Comparison of ENCODE assay signal across 13 cellular contexts in genomic region chr10:97711640-97712267, GRCh38. TPM values are rescaled to one million over a fixed set of nuclear protein-coding genes. Genes with fewer than 3 reads are reported as not detected.
DNase-seq lines count a peak whose midpoint lies in the region; ATAC-seq and TF ChIP-seq lines count a peak whose summit lies in the region.
"Had no signal": no experiment of that assay in that cellular context is flagged by ENCODE, and none has a peak within 500 bp of the region (broad histone marks: within the 10 kb centered on the region; RNA-seq: fewer than 3 reads in every experiment).

No MANE protein-coding gene starts in this region.

- TF ChIP-seq CTCF in endothelial cell (IDR thresholded peaks at IDR 0.05; ENCODE audit: unreplicated experiment) (no peak), osteocyte (IDR thresholded peaks at IDR 0.05) (no peak)

- H3K9me3 Mint-ChIP-seq in T-helper 1 cell treated with Interleukin-12 subunit alpha and Interleukin-12 subunit beta and Interleukin-4 antibody, amounts not matched to agents 30 μg/mL and 1 μg/mL, for 36 hours: no peaks in the 10 kb centered on the region
- no peaks in the 10 kb centered on the region for H3K9me3 Mint-ChIP-seq in IgD-negative memory B cell
- H3K9me3 Mint-ChIP-seq in endothelial cell (ENCODE audit: unreplicated experiment): no peaks in the 10 kb centered on the region
- no peaks in the 10 kb centered on the region for H3K9me3 Mint-ChIP-seq in osteocyte (ENCODE audit: unreplicated experiment)

- H3K4me3 Mint-ChIP-seq in T-helper 1 cell treated with Interleukin-12 subunit alpha and Interleukin-12 subunit beta and Interleukin-4 antibody, amounts not matched to agents 30 μg/mL and 1 μg/mL, for 36 hours: peak overlapping the region; percentile 37
- H3K4me3 Mint-ChIP-seq in IgD-negative memory B cell (peak overlapping the region; percentile 0 to 76 (median 66)), endothelial cell (ENCODE audit: unreplicated experiment) (peak overlapping the region; percentile 48), osteocyte (ENCODE audit: unreplicated experiment) (peak overlapping the region; percentile 27)

- peaks cover 54% of the 10 kb centered on the region for H3K27me3 Mint-ChIP-seq in T-helper 1 cell treated with Interleukin-12 subunit alpha and Interleukin-12 subunit beta and Interleukin-4 antibody, amounts not matched to agents 30 μg/mL and 1 μg/mL, for 36 hours (ENCODE audit: low read depth)
- peaks cover 20% of the 10 kb centered on the region for H3K27me3 Mint-ChIP-seq in IgD-negative memory B cell
- H3K27me3 Mint-ChIP-seq in endothelial cell (ENCODE audit: unreplicated experiment): peaks cover 13% of the 10 kb centered on the region
- no peaks in the 10 kb centered on the region for H3K27me3 Mint-ChIP-seq in osteocyte (ENCODE audit: unreplicated experiment)

- H3K36me3 Mint-ChIP-seq in T-helper 1 cell treated with Interleukin-12 subunit alpha and Interleukin-12 subunit beta and Interleukin-4 antibody, amounts not matched to agents 30 μg/mL and 1 μg/mL, for 36 hours (ENCODE audit: low read depth): no peaks in the 10 kb centered on the region
- no peaks in the 10 kb centered on the region for H3K36me3 Mint-ChIP-seq in IgD-negative memory B cell
- peaks cover 7% of the 10 kb centered on the region for H3K36me3 Mint-ChIP-seq in endothelial cell (ENCODE audit: low read depth, unreplicated experiment)
- no peaks in the 10 kb centered on the region for H3K36me3 Mint-ChIP-seq in osteocyte (ENCODE audit: unreplicated experiment)

- DNase-seq in T-helper 1 cell (no peak), endothelial cell (ENCODE audit: low spot score) (no peak), osteocyte (ENCODE audit: extremely low spot score, unreplicated experiment) (no peak), NCI-H146 treated with DMSO at 0.1 percent for 48 hours (lab: John Stamatoyannopoulos, UW; ENCODE audit: unreplicated experiment) (no peak), SHP77 (lab: John Stamatoyannopoulos, UW) (no peak)
- DNase-seq: activated CD4-positive, alpha-beta T cell treated with anti-CD3 and anti-CD28 coated beads for 4 hours; activated naive CD4-positive, alpha-beta T cell; cortex of kidney; NCI-H1048; NCI-H226 had no signal

- H3K27ac Mint-ChIP-seq in T-helper 1 cell treated with Interleukin-12 subunit alpha and Interleukin-12 subunit beta and Interleukin-4 antibody, amounts not matched to agents 30 μg/mL and 1 μg/mL, for 36 hours: no peak overlapping the region
- H3K27ac Mint-ChIP-seq in IgD-negative memory B cell (no peak overlapping the region), endothelial cell (ENCODE audit: unreplicated experiment) (no peak overlapping the region), osteocyte (ENCODE audit: unreplicated experiment) (peak overlapping the region; percentile 62)

- peaks cover 11% of the 10 kb centered on the region for H3K4me1 Mint-ChIP-seq in T-helper 1 cell treated with Interleukin-12 subunit alpha and Interleukin-12 subunit beta and Interleukin-4 antibody, amounts not matched to agents 30 μg/mL and 1 μg/mL, for 36 hours (ENCODE audit: low read depth)
- H3K4me1 Mint-ChIP-seq in IgD-negative memory B cell (peaks cover 6 to 11% (median 9%) of the 10 kb centered on the region in 3 donors), endothelial cell (ENCODE audit: unreplicated experiment) (peaks cover 24% of the 10 kb centered on the region), osteocyte (ENCODE audit: unreplicated experiment) (peaks cover 50% of the 10 kb centered on the region)

- ATAC-seq in HG02970 (IDR thresholded peaks at IDR 0.05; ENCODE audit: low FRiP score, unreplicated experiment): no peak

RNA-seq across cellular contexts. Expression of gene MARVELD1, which starts 1.8 kb away (rescaled TPM):
- polyA plus RNA-seq in IgD-negative memory B cell: 0.40 TPM
- total RNA-seq in endothelial cell (ENCODE audit: unreplicated experiment) (21.0 TPM), osteocyte (107 and 111 TPM in 2 replicates)

RNA-seq across cellular contexts. Expression of gene AVPI1, which starts 24.7 kb away (rescaled TPM):
- polyA plus RNA-seq in IgD-negative memory B cell: 3.3 TPM
- 0.67 TPM for total RNA-seq in endothelial cell (ENCODE audit: unreplicated experiment)
- 4.5 and 5.7 TPM in 2 replicates for total RNA-seq in osteocyte

RNA-seq across cellular contexts. Expression of gene ZFYVE27, which starts 25.2 kb away (rescaled TPM):
- 35.4 TPM for polyA plus RNA-seq in IgD-negative memory B cell
- total RNA-seq in endothelial cell (ENCODE audit: unreplicated experiment) (19.2 TPM), osteocyte (22.5 and 27.0 TPM in 2 replicates)
